In genomic region chr22:48334971-48335370, GRCh38 we compare ENCODE assay signal across 23 cellular contexts.
"Had no signal": no experiment of that assay in that cellular context is flagged by ENCODE, and none has a peak within 500 bp of the region (broad histone marks: within the 10 kb centered on the region; RNA-seq: fewer than 3 reads in every experiment).

No MANE protein-coding gene starts in this region.

- H3K36me3 ChIP-seq: esophagus squamous epithelium, pancreas, right lobe of liver, stomach, thyroid gland, vagina had no signal

- DNase-seq: dermis blood vessel endothelial cell; effector memory CD8-positive, alpha-beta T cell; erythroblast; esophagus squamous epithelium; hypothalamus; immature natural killer cell; nephron progenitor cell; occipital lobe; pancreas; right lobe of liver; stimulated activated CD4-positive, alpha-beta T cell treated with anti-CD3 and anti-CD28 coated beads, Interleukin-12 subunit alpha, Interleukin-12 subunit beta, amount 100 ng/mL, for 4 hours; stimulated activated CD4-positive, alpha-beta T cell treated with anti-CD3 and anti-CD28 coated beads, Interleukin-1b, Interleukin-23, amount 100 ng/mL, for 48 hours; stimulated activated CD4-positive, alpha-beta T cell treated with anti-CD3 and anti-CD28 coated beads, Interleukin-4, amount 100 ng/mL, for 1 hour; stimulated activated CD8-positive, alpha-beta memory T cell treated with anti-CD3 and anti-CD28 coated beads, Interleukin-4, amount 100 ng/mL, for 48 hours; stimulated activated naive CD4-positive, alpha-beta T cell treated with Interleukin-2 at 50 U/mL for 16 hours; stomach; thyroid gland; trophoblast cell had no signal

- H3K4me3 ChIP-seq: coronary artery, esophagus squamous epithelium, pancreas, right lobe of liver, smooth muscle cell, stomach, thyroid gland, vagina had no signal

- H3K4me1 ChIP-seq: esophagus squamous epithelium, pancreas, right lobe of liver, stomach, thyroid gland, vagina had no signal

- H3K9me3 ChIP-seq: esophagus squamous epithelium, pancreas, right lobe of liver, thyroid gland, vagina had no signal

- H3K27me3 ChIP-seq: pancreas, right lobe of liver, thyroid gland, vagina had no signal

- H3K27ac ChIP-seq: coronary artery, esophagus squamous epithelium, pancreas, right lobe of liver, stomach, thyroid gland, vagina had no signal

- ATAC-seq: effector memory CD8-positive, alpha-beta T cell; left lobe of liver; naive thymus-derived CD8-positive, alpha-beta T cell; pancreas; right lobe of liver had no signal
